In the genomic region with DNA sequence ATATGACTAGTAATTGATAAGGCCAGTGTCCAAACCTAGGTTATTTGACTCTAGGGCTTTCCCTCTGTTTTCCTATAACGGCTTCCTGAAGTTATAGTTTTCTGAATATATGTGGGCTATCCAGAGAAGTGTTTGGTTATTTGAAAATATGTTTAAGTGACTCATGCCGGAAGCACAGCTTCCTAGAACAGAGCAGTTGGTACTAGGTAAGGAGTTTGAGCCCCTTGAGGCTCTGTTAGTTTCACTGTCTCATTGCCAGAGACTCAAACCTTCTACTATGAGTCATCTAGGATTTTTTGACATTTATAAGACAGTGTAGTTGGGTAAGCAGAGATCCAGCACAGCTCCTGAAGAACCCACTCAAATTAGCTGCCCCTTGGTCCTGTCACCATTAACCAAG, we compare ENCODE assay signal across 9 cellular contexts. TPM values are rescaled to one million over a fixed set of nuclear protein-coding genes. Genes with fewer than 3 reads are reported as not detected.
DNase-seq lines count a peak whose midpoint lies in the region; ATAC-seq, FAIRE-seq and TF ChIP-seq lines count a peak whose summit lies in the region.
"Had no signal": no experiment of that assay in that cellular context is flagged by ENCODE, and none has a peak within 500 bp of the region (broad histone marks: within the 10 kb centered on the region; RNA-seq: fewer than 3 reads in every experiment).

No MANE protein-coding gene starts in this region.

- dilution Hi-C loops in keratinocyte (cut with MboI; ENCODE audit: extremely low pct_ligation_motif_present, low sequenced_read_pairs), result no loop called here

- H3K27me3 ChIP-seq in keratinocyte (ENCODE audit: control insufficient read depth, extremely low read depth, insufficient read depth, low read length) (no peaks in the 10 kb centered on the region), colonic mucosa (no peaks in the 10 kb centered on the region)

- peak overlapping the region; percentile 27 for H3K4me2 ChIP-seq in keratinocyte (ENCODE audit: control insufficient read depth, extremely low read depth, insufficient read depth, low read depth, low read length)

- H3K36me3 ChIP-seq in keratinocyte (ENCODE audit: control insufficient read depth in 2 of 2, extremely low read depth in 1 of 2, insufficient read depth in 2 of 2, low read length in 2 of 2), result peaks cover 0 to 9% of the 10 kb centered on the region in 2 experiments
- H3K36me3 ChIP-seq in colonic mucosa, result no peaks in the 10 kb centered on the region

- peaks cover 8% of the 10 kb centered on the region for H3K4me1 ChIP-seq in keratinocyte (ENCODE audit: control insufficient read depth, extremely low read depth, insufficient read depth, low read length)
- no peaks in the 10 kb centered on the region for H3K4me1 ChIP-seq in colonic mucosa

- intact Hi-C loops in colonic mucosa (cut with DNase I), result no loop called here
- intact Hi-C loops in left cardiac atrium (cut with DNase I), result no loop called here

- no peaks in the 10 kb centered on the region for H4K20me1 ChIP-seq in keratinocyte (ENCODE audit: control insufficient read depth, extremely low read depth, insufficient read depth, low read length)

- H3K79me2 ChIP-seq in keratinocyte (ENCODE audit: control insufficient read depth, insufficient read depth, low read length), result no peaks in the 10 kb centered on the region

- H3K4me3 ChIP-seq in keratinocyte (ENCODE audit: control insufficient read depth in 2 of 3, extremely low read depth in 1 of 3, insufficient read depth in 2 of 3, low read depth in 1 of 3, low read length in 3 of 3) (no peak overlapping the region), colonic mucosa (no peak overlapping the region)

- CTCF ChIA-PET in RWPE1 (lab: Yijun Ruan, JAX), result no interaction called here

- H3K9me3 ChIP-seq in keratinocyte (ENCODE audit: control insufficient read depth, low read depth, low read length), result no peaks in the 10 kb centered on the region
- no peaks in the 10 kb centered on the region for H3K9me3 ChIP-seq in colonic mucosa

- POLR2A ChIA-PET in RWPE1 (lab: Yijun Ruan, JAX; ENCODE audit: low non-redundant PET), result no interaction called here

- H3K9me1 ChIP-seq in keratinocyte (ENCODE audit: control insufficient read depth, extremely low read depth, insufficient read depth, low read length), result no peaks in the 10 kb centered on the region

- ATAC-seq in GM18520 (IDR thresholded peaks at IDR 0.05; ENCODE audit: unreplicated experiment) (peak; percentile 95), HG02610 (IDR thresholded peaks at IDR 0.05; ENCODE audit: unreplicated experiment) (peak; percentile 93), left cardiac atrium (no peak)

- FAIRE-seq in keratinocyte (lab: Jason Lieb, UNC), result no peak
- FAIRE-seq: endometrium had no signal

- H3K9ac ChIP-seq in keratinocyte (ENCODE audit: control insufficient read depth, extremely low read depth, insufficient read depth, low read length) (no peak overlapping the region), colonic mucosa (ENCODE audit: low read depth in 2 of 2, low read length in 2 of 2) (no peak overlapping the region)

- DNase-seq in RWPE1 (ENCODE audit: low spot score) (peak; percentile 39), keratinocyte (ENCODE audit: low read depth, low spot score) (no peak), colonic mucosa (no peak), NCI-H774 (lab: John Stamatoyannopoulos, UW) (no peak), left cardiac atrium (no peak), NCI-H1417 (lab: John Stamatoyannopoulos, UW) (no peak)

- H2AFZ ChIP-seq in keratinocyte (ENCODE audit: control insufficient read depth, low read length), result no peak overlapping the region

- H3K27ac ChIP-seq in RWPE1 (no peak overlapping the region), keratinocyte (ENCODE audit: control insufficient read depth, insufficient read depth, low read length) (no peak overlapping the region), colonic mucosa (no peak overlapping the region)

- TF ChIP-seq CTCF in RWPE1 (conservative IDR thresholded peaks at IDR 0.05; ENCODE audit: low read depth) (no peak), keratinocyte (optimal IDR thresholded peaks at IDR 0.05 in 1 of 3, IDR thresholded peaks at IDR 0.05 in 1 of 3, conservative IDR thresholded peaks at IDR 0.05 in 1 of 3; ENCODE audit: extremely low read depth in 1 of 3, insufficient read depth in 2 of 3, low read length in 3 of 3) (no peak), colonic mucosa (IDR thresholded peaks at IDR 0.05) (no peak)

RNA-seq across cellular contexts. Expression of a gene that starts 27.1 kb away (rescaled TPM):
- 2.8 to 6.5 TPM (median 5.5 TPM) in 3 replicates for polyA plus RNA-seq in keratinocyte
- polyA plus RNA-seq in keratinocyte (2011; ENCODE audit: low read depth), result 3.7 TPM
- polyA plus RNA-seq in keratinocyte (2011; cell fraction: cytosol; rRNA removed), result 3.1 and 7.7 TPM in 2 replicates
- 5.0 and 5.5 TPM in 2 replicates for polyA plus RNA-seq in keratinocyte (2011; cell fraction: nucleus; rRNA removed)
- 2.9 and 8.6 TPM in 2 replicates for polyA plus RNA-seq in keratinocyte (2012; ENCODE audit: low replicate concordance)
- polyA minus RNA-seq in keratinocyte, result 1.0 to 10.7 TPM (median 9.5 TPM) in 3 replicates
- 5.8 TPM for polyA minus RNA-seq in keratinocyte (2011; cell fraction: cytosol; rRNA and poly(A)+ RNA removed)
- 4.0 and 9.2 TPM in 2 replicates for polyA minus RNA-seq in keratinocyte (2011; cell fraction: nucleus; rRNA and poly(A)+ RNA removed)
- total RNA-seq in colonic mucosa (1 to 10 TPM; 3.7 to 6.5 TPM), left cardiac atrium (10 to 100 TPM in 1 of 2 donors, 1 to 10 TPM in 1; 7.0 to 29.5 TPM)

RNA-seq across cellular contexts. Expression of a gene that starts 27.1 kb away (rescaled TPM):
- 54.7 to 83.1 TPM (median 82.5 TPM) in 3 replicates for polyA plus RNA-seq in keratinocyte
- polyA plus RNA-seq in keratinocyte (2011; ENCODE audit: low read depth), result 56.6 TPM
- polyA plus RNA-seq in keratinocyte (2011; cell fraction: cytosol; rRNA removed), result 40.5 and 68.4 TPM in 2 replicates
- polyA plus RNA-seq in keratinocyte (2011; cell fraction: nucleus; rRNA removed), result 96.3 and 122 TPM in 2 replicates
- polyA plus RNA-seq in keratinocyte (2012; ENCODE audit: low replicate concordance), result 45.9 and 47.8 TPM in 2 replicates
- polyA minus RNA-seq in keratinocyte, result 29.7 to 70.9 TPM (median 68.1 TPM) in 3 replicates
- polyA minus RNA-seq in keratinocyte (2011; cell fraction: cytosol; rRNA and poly(A)+ RNA removed), result 44.3 TPM
- polyA minus RNA-seq in keratinocyte (2011; cell fraction: nucleus; rRNA and poly(A)+ RNA removed), result 58.5 and 96.5 TPM in 2 replicates
- total RNA-seq in colonic mucosa (10 to 100 TPM; 45.1 to 77.6 TPM), left cardiac atrium (10 to 100 TPM; 55.0 to 57.5 TPM)

Comparison
In these comparisons a context has a peak if more than half of its experiments do, and no peak if none do; other contexts are left out.
1. ATAC-seq: peak in GM18520 (single experiment) and HG02610 (single experiment); none in left cardiac atrium (0 of 2).